Comparison of ENCODE assay signal across 1 cellular context in genomic region chr5:6712582-6713273, GRCh38.
TF ChIP-seq lines count a peak whose summit lies in the region.

No MANE protein-coding gene starts in this region.

TF ChIP-seq in HepG2, 621 proteins besides CTCF, POLR2A, EP300 and RAD21 (continued from another document and continues in another):
- TF ChIP-seq ZNF609 (CRISPR knock-in tag; IDR thresholded peaks at IDR 0.05; ENCODE audit: borderline replicate concordance) (peak; percentile 72; the same call in 1 of the 2 replicates), MEIS2 (CRISPR knock-in tag; IDR thresholded peaks at IDR 0.05) (peak; percentile 86; the same call in 1 of the 2 replicates), KLF16 (CRISPR knock-in tag; IDR thresholded peaks at IDR 0.05) (peak in 1 of 2 experiments; percentile 38; a peak in 1 of 4 replicates), SRSF9 (IDR thresholded peaks at IDR 0.05; ENCODE audit: borderline replicate concordance, insufficient read depth, low read depth, low read length, poor library complexity, severe bottlenecking) (no peak), TBX3 (IDR thresholded peaks at IDR 0.05; ENCODE audit: borderline replicate concordance) (no peak), NFKB2 (CRISPR knock-in tag; IDR thresholded peaks at IDR 0.05; ENCODE audit: borderline replicate concordance) (peak; percentile 91; the same call in 1 of the 2 replicates), ZKSCAN5 (CRISPR knock-in tag; IDR thresholded peaks at IDR 0.05) (no peak), JDP2 (CRISPR knock-in tag; IDR thresholded peaks at IDR 0.05; ENCODE audit: borderline replicate concordance) (peak; percentile 38; the same call in 1 of the 2 replicates), ZFY (CRISPR knock-in tag; IDR thresholded peaks at IDR 0.05) (peak; percentile 98), TBL1XR1 (IDR thresholded peaks at IDR 0.05; ENCODE audit: borderline replicate concordance, low read length, partially characterized antibody) (no peak), NR2F2 (IDR thresholded peaks at IDR 0.05; ENCODE audit: borderline replicate concordance, low read depth) (no peak), UBTF (CRISPR knock-in tag; IDR thresholded peaks at IDR 0.05) (peak; percentile 80), ZNF24 (IDR thresholded peaks at IDR 0.05) (no peak), SRSF1 (optimal IDR thresholded peaks at IDR 0.05; ENCODE audit: low read depth, low read length) (peak; percentile 93), ZNF383 (CRISPR knock-in tag; IDR thresholded peaks at IDR 0.05; ENCODE audit: borderline replicate concordance) (no peak), ZNF879 (CRISPR knock-in tag; IDR thresholded peaks at IDR 0.05) (peak; percentile 92; the same call in 1 of the 2 replicates), NFE2L1 (CRISPR knock-in tag; IDR thresholded peaks at IDR 0.05; ENCODE audit: borderline replicate concordance) (peak; percentile 78; the same call in 1 of the 2 replicates), ZNF180 (CRISPR knock-in tag; IDR thresholded peaks at IDR 0.05; ENCODE audit: borderline replicate concordance, low read depth) (no peak), RORA (CRISPR knock-in tag; IDR thresholded peaks at IDR 0.05) (no peak), ZNF124 (CRISPR knock-in tag; IDR thresholded peaks at IDR 0.05) (peak; percentile 65; the same call in 1 of the 2 replicates), BRD4 (CRISPR knock-in tag; IDR thresholded peaks at IDR 0.05) (peak; percentile 73; the same call in 1 of the 2 replicates), ZNF616 (CRISPR knock-in tag; IDR thresholded peaks at IDR 0.05; ENCODE audit: low read depth) (peak; percentile 90), RCOR2 (CRISPR knock-in tag; IDR thresholded peaks at IDR 0.05) (no peak), PRMT3 (CRISPR knock-in tag; IDR thresholded peaks at IDR 0.05; ENCODE audit: borderline replicate concordance, low read depth) (no peak), ZNF775 (CRISPR knock-in tag; IDR thresholded peaks at IDR 0.05; ENCODE audit: borderline replicate concordance) (0 out of 2 replicates have a peak, but pooled peaks have one; percentile 31), CERS6 (CRISPR knock-in tag; IDR thresholded peaks at IDR 0.05) (no peak), NCOA2 (CRISPR knock-in tag; IDR thresholded peaks at IDR 0.05) (no peak), HOXA5 (CRISPR knock-in tag; IDR thresholded peaks at IDR 0.05) (no peak), AHDC1 (CRISPR knock-in tag; IDR thresholded peaks at IDR 0.05; ENCODE audit: borderline replicate concordance) (0 out of 2 replicates have a peak, but pooled peaks have one; percentile 55), ZNF598 (CRISPR knock-in tag; IDR thresholded peaks at IDR 0.05; ENCODE audit: borderline replicate concordance) (peak; percentile 86), MLXIP (CRISPR knock-in tag; IDR thresholded peaks at IDR 0.05; ENCODE audit: borderline replicate concordance) (peak; percentile 85; the same call in 1 of the 2 replicates), REST (IDR thresholded peaks at IDR 0.05; ENCODE audit: borderline replicate concordance in 1 of 2, low read depth in 1 of 2, low read length in 2 of 2) (0 out of 4 replicates have a peak, but pooled peaks of 1 of the 2 experiments have one; percentile 5), FUBP1 (CRISPR knock-in tag; IDR thresholded peaks at IDR 0.05; ENCODE audit: borderline replicate concordance) (no peak), SMAD1 (CRISPR knock-in tag; IDR thresholded peaks at IDR 0.05; ENCODE audit: borderline replicate concordance, low read depth) (no peak), HOXA7 (CRISPR knock-in tag; IDR thresholded peaks at IDR 0.05) (no peak), ZNF7 (CRISPR knock-in tag; IDR thresholded peaks at IDR 0.05) (no peak)
